16 cellular contexts compared by ENCODE assay signal in the genomic region with DNA sequence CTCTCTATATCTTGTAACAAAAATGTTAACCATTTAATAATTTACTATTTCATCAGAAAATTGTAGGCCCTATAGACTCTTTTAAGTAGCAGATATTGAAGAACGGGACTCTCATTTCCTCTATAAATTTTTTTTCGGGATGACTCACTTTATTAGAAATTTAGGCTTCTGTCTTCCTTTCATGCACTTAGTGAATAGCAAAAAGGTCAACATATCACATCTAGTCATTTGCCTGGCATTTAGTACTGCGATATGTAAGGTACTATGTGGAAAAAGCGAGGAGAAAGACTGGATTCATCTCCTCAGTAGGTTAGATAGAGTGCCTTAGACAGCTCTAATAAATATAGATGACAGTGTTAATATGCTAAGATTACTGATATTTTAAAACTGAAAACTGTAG.
DNase-seq lines count a peak whose midpoint lies in the region; ATAC-seq and TF ChIP-seq lines count a peak whose summit lies in the region.
"Had no signal": no experiment of that assay in that cellular context is flagged by ENCODE, and none has a peak within 500 bp of the region (broad histone marks: within the 10 kb centered on the region; RNA-seq: fewer than 3 reads in every experiment).

No MANE protein-coding gene starts in this region.

- intact Hi-C loops in sigmoid colon (cut with DNase I) = no loop called here

- H3K36me3 Mint-ChIP-seq in activated T-cell treated with anti-CD3 and anti-CD28 coated beads, Interleukin-2, amount 50 U/mL, for 72 hours (ENCODE audit: insufficient read depth in 2 of 2) = no peaks in the 10 kb centered on the region
- no peaks in the 10 kb centered on the region for H3K36me3 Mint-ChIP-seq in activated T-cell treated with anti-CD3 and anti-CD28 coated beads, Interleukin-2, amount 50 U/mL, for 24 hours (ENCODE audit: low read depth)
- H3K36me3 Mint-ChIP-seq: IgD-negative memory B cell had no signal

- TF ChIP-seq EP300 in sigmoid colon (IDR thresholded peaks at IDR 0.05) = no peak

- no peaks in the 10 kb centered on the region for H3K9me3 ChIP-seq in SK-N-MC (ENCODE audit: low read depth, low read length)
- peaks cover 0 to 4% (median 0%) of the 10 kb centered on the region in 4 donors for H3K9me3 ChIP-seq in sigmoid colon

- no peak for DNase-seq in activated T-cell treated with anti-CD3 and anti-CD28 coated beads, Interleukin-2, amount 50 U/mL, for 72 hours
- DNase-seq in activated T-cell treated with anti-CD3 and anti-CD28 coated beads, Interleukin-2, amount 50 U/mL, for 24 hours = no peak
- peak; percentile 90 for DNase-seq in NCI-H748 (lab: John Stamatoyannopoulos, UW; ENCODE audit: unreplicated experiment)
- DNase-seq in SK-N-MC (ENCODE audit: low read depth, low spot score) = no peak
- DNase-seq in stimulated activated CD4-positive, alpha-beta T cell treated with anti-CD3 and anti-CD28 coated beads, Interleukin-15, amount 100 ng/mL, for 24 hours = no peak
- DNase-seq in foreskin keratinocyte = no peak
- DNase-seq in sigmoid colon = no peak
- DNase-seq: C1 segment of cervical spinal cord; Calu3; CD4-positive, alpha-beta T cell; DMS 273 treated with DMSO at 0.1 percent for 48 hours; GDM1; GOT3; H9 had no signal

- H3K27ac ChIP-seq in SK-N-MC (peak overlapping the region; percentile 10), foreskin keratinocyte (no peak overlapping the region), sigmoid colon (no peak overlapping the region)

- no peak for ATAC-seq in activated T-cell treated with anti-CD3 and anti-CD28 coated beads, Interleukin-2, amount 50 U/mL, for 72 hours (replicated peaks in 1 of 2)
- ATAC-seq in foreskin keratinocyte = no peak

- no peak for TF ChIP-seq POLR2A in sigmoid colon (IDR thresholded peaks at IDR 0.05)

- peaks cover 4% of the 10 kb centered on the region for H3K4me1 ChIP-seq in foreskin keratinocyte
- H3K4me1 ChIP-seq in sigmoid colon = no peaks in the 10 kb centered on the region

- 88% methylated on average over 4 of the region's 4 CpGs for WGBS in sigmoid colon, 2 donors

- peak overlapping the region; percentile 34 for H3K9ac ChIP-seq in SK-N-MC (ENCODE audit: insufficient read length)

- H3K27me3 ChIP-seq in foreskin keratinocyte (no peaks in the 10 kb centered on the region), sigmoid colon (no peaks in the 10 kb centered on the region)

- no peak for TF ChIP-seq CTCF in foreskin keratinocyte (conservative IDR thresholded peaks at IDR 0.05)
- TF ChIP-seq CTCF in sigmoid colon (IDR thresholded peaks at IDR 0.05) = no peak

- no peaks in the 10 kb centered on the region for H3K4me1 Mint-ChIP-seq in activated T-cell treated with anti-CD3 and anti-CD28 coated beads, Interleukin-2, amount 50 U/mL, for 72 hours (ENCODE audit: low read depth)
- no peaks in the 10 kb centered on the region for H3K4me1 Mint-ChIP-seq in activated T-cell treated with anti-CD3 and anti-CD28 coated beads, Interleukin-2, amount 50 U/mL, for 24 hours (ENCODE audit: low read depth)
- H3K4me1 Mint-ChIP-seq: B cell, H9, IgD-negative memory B cell had no signal

- H3K4me3 ChIP-seq in SK-N-MC (peak overlapping the region; percentile 28; the same call in 1 of the 2 replicates), sigmoid colon (no peak overlapping the region)

- H3K36me3 ChIP-seq in SK-N-MC (ENCODE audit: insufficient read depth, low read length) = no peaks in the 10 kb centered on the region
- H3K36me3 ChIP-seq in sigmoid colon = no peaks in the 10 kb centered on the region

- peaks cover 2% of the 10 kb centered on the region in 2 donors for H3K9me3 Mint-ChIP-seq in activated T-cell treated with anti-CD3 and anti-CD28 coated beads, Interleukin-2, amount 50 U/mL, for 72 hours
- no peaks in the 10 kb centered on the region for H3K9me3 Mint-ChIP-seq in activated T-cell treated with anti-CD3 and anti-CD28 coated beads, Interleukin-2, amount 50 U/mL, for 24 hours

- no peaks in the 10 kb centered on the region for H3K27me3 Mint-ChIP-seq in activated T-cell treated with anti-CD3 and anti-CD28 coated beads, Interleukin-2, amount 50 U/mL, for 72 hours (ENCODE audit: low read depth)
- H3K27me3 Mint-ChIP-seq in activated T-cell treated with anti-CD3 and anti-CD28 coated beads, Interleukin-2, amount 50 U/mL, for 24 hours = no peaks in the 10 kb centered on the region
- H3K27me3 Mint-ChIP-seq: B cell; CD4-positive, alpha-beta T cell; IgD-negative memory B cell had no signal

- no peak overlapping the region for H3K4me3 Mint-ChIP-seq in activated T-cell treated with anti-CD3 and anti-CD28 coated beads, Interleukin-2, amount 50 U/mL, for 72 hours
- H3K4me3 Mint-ChIP-seq in activated T-cell treated with anti-CD3 and anti-CD28 coated beads, Interleukin-2, amount 50 U/mL, for 24 hours = no peak overlapping the region
- H3K4me3 Mint-ChIP-seq: B cell; CD4-positive, alpha-beta T cell; H9; IgD-negative memory B cell had no signal

- peak overlapping the region; percentile 38 for H3K27ac Mint-ChIP-seq in activated T-cell treated with anti-CD3 and anti-CD28 coated beads, Interleukin-2, amount 50 U/mL, for 72 hours
- no peak overlapping the region for H3K27ac Mint-ChIP-seq in activated T-cell treated with anti-CD3 and anti-CD28 coated beads, Interleukin-2, amount 50 U/mL, for 24 hours
- H3K27ac Mint-ChIP-seq: B cell; CD4-positive, alpha-beta T cell; H9; IgD-negative memory B cell had no signal
